ENCODE assay signal across 1 cellular context in the genomic region with DNA sequence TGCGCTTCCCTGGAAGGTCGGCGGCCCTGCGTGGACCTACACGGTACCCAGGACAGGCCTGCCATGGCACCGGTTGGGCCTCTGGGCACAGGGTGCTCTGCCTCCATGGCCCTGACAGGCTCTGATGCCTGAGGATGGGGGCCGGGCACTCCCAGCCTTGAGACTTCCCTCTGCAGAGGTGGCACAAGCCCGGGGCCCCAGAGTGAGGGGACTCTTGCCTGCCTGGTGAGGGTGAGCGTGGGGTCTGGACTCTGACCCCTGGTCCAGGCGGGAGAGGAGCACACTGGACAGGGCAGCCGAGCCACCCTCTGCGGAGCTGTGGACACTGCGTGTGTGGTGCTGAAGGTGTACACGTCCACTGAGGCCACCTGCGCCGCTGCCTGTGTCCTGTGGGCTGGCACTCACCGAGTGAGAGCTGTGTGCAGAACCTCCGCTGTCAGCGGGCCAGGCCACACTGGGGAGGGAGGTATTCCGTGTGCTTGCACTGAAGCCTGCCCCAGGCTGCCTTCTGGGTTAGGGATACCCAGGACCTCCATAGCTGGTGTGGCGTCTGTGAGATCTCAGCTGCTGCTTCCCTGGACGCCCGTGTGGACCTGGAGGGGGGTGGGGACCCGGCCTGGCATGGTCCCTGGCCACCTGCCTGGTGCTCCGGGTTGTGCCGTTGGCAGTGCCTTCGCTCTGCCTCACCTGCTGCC.
A peak's percentile ranks its signal among the peaks of the same experiment; 100 is the strongest.
TF ChIP-seq lines count a peak whose summit lies in the region.

No MANE protein-coding gene starts in this region.

TF ChIP-seq in liver, 16 proteins besides CTCF, POLR2A, EP300 and RAD21 (continued from another document):
- TF ChIP-seq RXRA (IDR thresholded peaks at IDR 0.05) (peak; percentile 20 to 33), EGR1 (IDR thresholded peaks at IDR 0.05; ENCODE audit: low read depth in 2 of 2) (no peak), FOXA1 (IDR thresholded peaks at IDR 0.05) (no peak)
